13 cellular contexts compared by ENCODE assay signal in genomic region chr1:16964169-16964568, GRCh38. TPM values are rescaled to one million over a fixed set of nuclear protein-coding genes. Genes with fewer than 3 reads are reported as not detected.
"Had no signal": no experiment of that assay in that cellular context is flagged by ENCODE, and none has a peak within 500 bp of the region (broad histone marks: within the 10 kb centered on the region; RNA-seq: fewer than 3 reads in every experiment).

No MANE protein-coding gene starts in this region.

RNA-seq across cellular contexts. Expression of gene MFAP2, which starts 16.3 kb away (rescaled TPM):
- total RNA-seq: activated B cell treated with CpG ODN at 0.5 μM for 24 hours; activated CD4-positive, alpha-beta memory T cell treated with anti-CD3 and anti-CD28 coated beads for 36 hours; activated CD4-positive, alpha-beta T cell treated with anti-CD3 and anti-CD28 coated beads for 36 hours; activated CD4-positive, alpha-beta T cell treated with anti-CD3 and anti-CD28 coated beads, Interleukin-2, amount 10 ng/mL, durations not matched to agents 24 days and 14 days; activated CD4-positive, alpha-beta T cell treated with anti-CD3 and anti-CD28 coated beads, Interleukin-2, amount 10 ng/mL, durations not matched to agents 7 days and 5 days; activated CD8-positive, alpha-beta memory T cell treated with anti-CD3 and anti-CD28 coated beads for 36 hours; activated CD8-positive, alpha-beta memory T cell treated with anti-CD3 and anti-CD28 coated beads, Interleukin-2, amount 10 ng/mL, durations not matched to agents 7 days and 5 days; activated CD8-positive, alpha-beta T cell treated with anti-CD3 and anti-CD28 coated beads for 36 hours; activated CD8-positive, alpha-beta T cell treated with anti-CD3 and anti-CD28 coated beads, Interleukin-2, amount 10 ng/mL, durations not matched to agents 7 days and 5 days; T-cell; T-helper 1 cell treated with Interleukin-12 subunit alpha and Interleukin-12 subunit beta and Interleukin-4 antibody, amounts not matched to agents 30 ng/mL and 1 ng/mL, for 36 hours; T-helper 17 cell; T-helper 2 cell treated with Interferon-gamma antibody and Interleukin-4, amounts not matched to agents 100 ng/mL and 5 ng/mL, for 36 hours had no signal
